In the genomic region with DNA sequence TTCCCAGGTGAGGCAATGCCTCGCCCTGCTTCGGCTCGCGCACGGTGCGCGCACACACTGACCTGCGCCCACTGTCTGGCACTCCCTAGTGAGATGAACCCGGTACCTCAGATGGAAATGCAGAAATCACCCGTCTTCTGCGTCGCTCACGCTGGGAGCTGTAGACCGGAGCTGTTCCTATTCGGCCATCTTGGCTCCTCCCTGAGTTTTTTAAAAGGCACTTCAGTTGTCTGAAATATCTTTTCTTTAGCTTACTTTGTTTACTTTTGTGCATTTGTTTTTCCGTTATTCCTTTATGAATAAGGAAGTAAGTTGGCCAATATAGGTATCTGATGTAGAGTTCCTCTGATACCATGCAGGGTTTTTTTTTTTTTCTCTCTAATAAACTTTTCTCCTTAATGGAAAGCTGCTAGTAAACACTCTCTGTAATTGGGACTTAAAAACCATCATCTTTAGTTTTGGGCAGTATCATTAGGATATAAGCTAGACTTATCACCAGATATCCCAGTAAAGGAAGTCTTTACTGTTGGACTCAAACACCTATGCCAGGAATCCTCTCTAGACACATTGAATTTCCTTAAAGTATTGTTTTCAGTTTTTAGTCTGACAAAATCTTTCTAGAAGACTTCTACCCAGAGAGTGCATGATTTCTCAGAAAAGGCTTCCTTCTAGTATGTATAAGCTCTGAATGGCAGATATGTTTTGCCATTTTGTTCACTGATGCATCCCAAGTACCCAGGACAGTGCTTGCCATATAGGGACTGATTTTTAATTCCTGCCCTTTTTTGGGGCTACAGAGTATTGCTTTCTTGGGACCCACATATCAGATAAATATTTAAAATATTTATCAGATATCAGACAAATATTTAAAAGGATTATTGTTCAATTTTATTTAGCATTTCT, we compare ENCODE assay signal across 9 cellular contexts. TPM values are rescaled to one million over a fixed set of nuclear protein-coding genes. Genes with fewer than 3 reads are reported as not detected.
DNase-seq lines count a peak whose midpoint lies in the region; ATAC-seq and TF ChIP-seq lines count a peak whose summit lies in the region.
"Had no signal": no experiment of that assay in that cellular context is flagged by ENCODE, and none has a peak within 500 bp of the region (broad histone marks: within the 10 kb centered on the region; RNA-seq: fewer than 3 reads in every experiment).

No MANE protein-coding gene starts in this region.

- no peaks in the 10 kb centered on the region for H3K27me3 ChIP-seq in right atrium auricular region
- H3K27me3 ChIP-seq in lower lobe of right lung (ENCODE audit: low read depth): no peaks in the 10 kb centered on the region

- H3K36me3 ChIP-seq in right atrium auricular region (no peaks in the 10 kb centered on the region), lower lobe of right lung (peaks cover 3% of the 10 kb centered on the region)

- DNase-seq in right atrium auricular region (ENCODE audit: low spot score) (no peak), Right ventricle myocardium inferior (ENCODE audit: missing footprints) (no peak), astrocyte of the hippocampus (ENCODE audit: low read depth, low spot score) (peak; percentile 11), lower lobe of right lung (no peak), NCI-H1092 treated with DMSO at 0.1 percent for 48 hours (lab: John Stamatoyannopoulos, UW) (no peak), anterior cingulate cortex (lab: John Stamatoyannopoulos, UW) (no peak)
- DNase-seq in central memory CD4-positive, alpha-beta T cell: no peak

- peaks cover 0 to 6% of the 10 kb centered on the region in 2 donors for H3K4me1 ChIP-seq in right atrium auricular region
- H3K4me1 ChIP-seq in lower lobe of right lung: peaks cover 6% of the 10 kb centered on the region

- no peak for TF ChIP-seq CTCF in right atrium auricular region (IDR thresholded peaks at IDR 0.05)
- TF ChIP-seq CTCF in lower lobe of right lung (IDR thresholded peaks at IDR 0.05): no peak

- peak overlapping the region; percentile 32 for H3K4me3 ChIP-seq in right atrium auricular region
- peak overlapping the region; percentile 32 for H3K4me3 ChIP-seq in lower lobe of right lung

- H3K27ac ChIP-seq in right atrium auricular region (peak overlapping the region; percentile 27 to 67), lower lobe of right lung (peak overlapping the region; percentile 27)
- H3K27ac ChIP-seq: HL-60 had no signal

- intact Hi-C loops in Right ventricle myocardium inferior (cut with DNase I) (no loop called here), lower lobe of right lung (cut with DNase I) (no loop called here)

- ATAC-seq in Right ventricle myocardium inferior (no peak), lower lobe of right lung (peak in 1 of 2 donors; percentile 16), GM19463 (IDR thresholded peaks at IDR 0.05; ENCODE audit: unreplicated experiment) (no peak)

- H3K9me3 ChIP-seq in right atrium auricular region (no peaks in the 10 kb centered on the region), lower lobe of right lung (no peaks in the 10 kb centered on the region)

RNA-seq across cellular contexts. Expression of gene DYSF, which starts 35.8 kb away (rescaled TPM):
- 10 to 100 TPM; 31.3 to 52.1 TPM for total RNA-seq in right atrium auricular region
- total RNA-seq in Right ventricle myocardium inferior: 57.8 TPM
- 41.2 TPM for total RNA-seq in lower lobe of right lung
